ENCODE assay signal across 12 cellular contexts in the genomic region with DNA sequence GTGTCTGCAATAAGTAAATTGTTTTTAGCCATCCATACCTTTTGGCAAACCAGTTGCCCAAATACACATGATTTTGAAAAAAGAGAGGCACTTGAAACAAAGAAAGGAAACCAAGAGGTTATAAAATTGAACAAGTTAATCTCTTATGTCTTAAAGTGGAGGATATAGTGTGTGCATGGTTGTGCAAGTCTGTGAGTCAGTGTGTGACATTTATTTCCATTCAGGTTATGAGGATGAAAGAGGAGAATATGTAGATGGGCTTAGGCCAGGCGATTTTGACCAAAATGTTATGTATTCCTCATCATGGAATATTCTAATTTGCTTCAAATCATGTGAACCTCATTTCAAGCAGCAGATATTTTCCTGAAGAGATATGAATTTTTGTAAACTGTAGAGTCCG.
DNase-seq lines count a peak whose midpoint lies in the region; ATAC-seq and TF ChIP-seq lines count a peak whose summit lies in the region.
"Had no signal": no experiment of that assay in that cellular context is flagged by ENCODE, and none has a peak within 500 bp of the region (broad histone marks: within the 10 kb centered on the region; RNA-seq: fewer than 3 reads in every experiment).

No MANE protein-coding gene starts in this region.

- no peak overlapping the region for H2AK5ac ChIP-seq in mesenchymal stem cell (ENCODE audit: low read length, severe bottlenecking)

- H3K4me3 ChIP-seq in mesenchymal stem cell (ENCODE audit: insufficient read depth in 1 of 2, low read depth in 1 of 2, low read length in 2 of 2) (no peak overlapping the region), thoracic aorta (no peak overlapping the region)
- H3K4me3 ChIP-seq: BLaER1 had no signal

- no peak overlapping the region for H3K4me2 ChIP-seq in mesenchymal stem cell (ENCODE audit: low read length, poor library complexity, severe bottlenecking)
- H3K4me2 ChIP-seq: BLaER1 had no signal

- no peak overlapping the region for H3K27ac ChIP-seq in mesenchymal stem cell (ENCODE audit: low read length, poor library complexity, severe bottlenecking)
- peak overlapping the region; percentile 90 to 91 for H3K27ac ChIP-seq in thoracic aorta
- H3K27ac ChIP-seq: BLaER1 had no signal

- intact Hi-C loops in activated T-helper 1 cell treated with anti-CD3 and anti-CD28 coated beads, Interleukin-12 subunit alpha, Interleukin-12 subunit beta, Interleukin-2, Interleukin-4 antibody, amounts not matched to agents 30 ng/mL and 10 ng/mL and 1 ng/mL, durations not matched to agents 14 hours and 24 hours and 36 hours (cut with micrococcal nuclease), result no loop called here

- H3K4me3 Mint-ChIP-seq in activated T-helper 1 cell treated with anti-CD3 and anti-CD28 coated beads, Interleukin-12 subunit alpha, Interleukin-12 subunit beta, Interleukin-2, Interleukin-4 antibody, amounts not matched to agents 30 ng/mL and 10 ng/mL and 1 ng/mL, durations not matched to agents 14 hours and 24 hours and 36 hours, result no peak overlapping the region
- no peak overlapping the region for H3K4me3 Mint-ChIP-seq in chondrocyte (ENCODE audit: unreplicated experiment)
- H3K4me3 Mint-ChIP-seq: activated B cell treated with CpG ODN at 0.5 μM for 24 hours had no signal

- H4K91ac ChIP-seq in mesenchymal stem cell (ENCODE audit: low read length), result no peak overlapping the region

- peaks cover 41% of the 10 kb centered on the region for H3K36me3 Mint-ChIP-seq in activated T-helper 1 cell treated with anti-CD3 and anti-CD28 coated beads, Interleukin-12 subunit alpha, Interleukin-12 subunit beta, Interleukin-2, Interleukin-4 antibody, amounts not matched to agents 30 ng/mL and 10 ng/mL and 1 ng/mL, durations not matched to agents 14 hours and 24 hours and 36 hours (ENCODE audit: low read depth)
- H3K36me3 Mint-ChIP-seq in chondrocyte (ENCODE audit: low read depth), result peaks cover 10% of the 10 kb centered on the region

- no peak overlapping the region for H3K14ac ChIP-seq in mesenchymal stem cell (ENCODE audit: low read length in 2 of 2)

- H2BK15ac ChIP-seq in mesenchymal stem cell (ENCODE audit: low read depth, poor library complexity, severe bottlenecking), result no peak overlapping the region

- ATAC-seq in thoracic aorta (ENCODE audit: insufficient number of reproducible peaks, low FRiP score, low read depth) (no peak), HG03025 (IDR thresholded peaks at IDR 0.05; ENCODE audit: low FRiP score, unreplicated experiment) (no peak), HG02938 (IDR thresholded peaks at IDR 0.05; ENCODE audit: unreplicated experiment) (no peak), GM19455 (IDR thresholded peaks at IDR 0.05; ENCODE audit: unreplicated experiment) (no peak)

- no peaks in the 10 kb centered on the region for H3K9me3 ChIP-seq in mesenchymal stem cell (ENCODE audit: control insufficient read depth, low read length)
- no peaks in the 10 kb centered on the region for H3K9me3 ChIP-seq in thoracic aorta
- H3K9me3 ChIP-seq: BLaER1 had no signal

- peaks cover 0 to 28% of the 10 kb centered on the region in 2 experiments for H3K36me3 ChIP-seq in mesenchymal stem cell (ENCODE audit: control insufficient read depth in 1 of 2, insufficient read depth in 2 of 2, low read depth in 1 of 2, low read length in 2 of 2)
- no peaks in the 10 kb centered on the region for H3K36me3 ChIP-seq in thoracic aorta
- H3K36me3 ChIP-seq: BLaER1 had no signal

- no peak overlapping the region for H3K23ac ChIP-seq in mesenchymal stem cell (ENCODE audit: low read length in 2 of 2)

- H3K4ac ChIP-seq in mesenchymal stem cell (ENCODE audit: low read depth in 1 of 2, low read length in 2 of 2), result no peak overlapping the region

- DNase-seq in activated T-helper 1 cell treated with anti-CD3 and anti-CD28 coated beads, Interleukin-12 subunit alpha, Interleukin-12 subunit beta, Interleukin-2, Interleukin-4 antibody, amounts not matched to agents 30 ng/mL and 10 ng/mL and 1 ng/mL, durations not matched to agents 14 hours and 24 hours and 36 hours (ENCODE audit: low spot score), result no peak
- DNase-seq in chondrocyte (ENCODE audit: low spot score) (no peak), mesenchymal stem cell (peak; percentile 67), thoracic aorta (ENCODE audit: low spot score) (no peak)
- DNase-seq: activated B cell treated with CpG ODN at 0.5 μM for 24 hours, DMS79, GOT3, SW 1271 had no signal

- H3K9ac ChIP-seq in mesenchymal stem cell (ENCODE audit: low read length), result no peak overlapping the region
- H3K9ac ChIP-seq: BLaER1 had no signal

- H4K8ac ChIP-seq in mesenchymal stem cell (ENCODE audit: low read length), result no peak overlapping the region

- H3K4me1 ChIP-seq in mesenchymal stem cell (ENCODE audit: control insufficient read depth, insufficient read depth, low read depth, low read length) (peaks cover 9% of the 10 kb centered on the region), thoracic aorta (ENCODE audit: control insufficient read depth in 1 of 2, low read depth in 2 of 2) (peaks cover 18 to 63% of the 10 kb centered on the region in 2 donors)

- WGBS in mesenchymal stem cell, result 94% methylated on average over 1 of the region's 2 CpGs

- peaks cover 16% of the 10 kb centered on the region for H3K9me3 Mint-ChIP-seq in activated T-helper 1 cell treated with anti-CD3 and anti-CD28 coated beads, Interleukin-12 subunit alpha, Interleukin-12 subunit beta, Interleukin-2, Interleukin-4 antibody, amounts not matched to agents 30 ng/mL and 10 ng/mL and 1 ng/mL, durations not matched to agents 14 hours and 24 hours and 36 hours
- H3K9me3 Mint-ChIP-seq in chondrocyte (ENCODE audit: low read depth), result peaks cover 5% of the 10 kb centered on the region

- no peak overlapping the region for H2BK12ac ChIP-seq in mesenchymal stem cell (ENCODE audit: low read length in 2 of 2)

- H2BK120ac ChIP-seq in mesenchymal stem cell (ENCODE audit: low read depth, low read length), result no peak overlapping the region

- peak overlapping the region; percentile 85 for H3K27ac Mint-ChIP-seq in activated T-helper 1 cell treated with anti-CD3 and anti-CD28 coated beads, Interleukin-12 subunit alpha, Interleukin-12 subunit beta, Interleukin-2, Interleukin-4 antibody, amounts not matched to agents 30 ng/mL and 10 ng/mL and 1 ng/mL, durations not matched to agents 14 hours and 24 hours and 36 hours
- peak overlapping the region; percentile 100 for H3K27ac Mint-ChIP-seq in chondrocyte (ENCODE audit: unreplicated experiment)

- no peak overlapping the region for H2AFZ ChIP-seq in mesenchymal stem cell (ENCODE audit: low read depth, low read length)

- H3K18ac ChIP-seq in mesenchymal stem cell (ENCODE audit: low read depth in 1 of 2, low read length in 2 of 2), result no peak overlapping the region

- H3K27me3 Mint-ChIP-seq in activated T-helper 1 cell treated with anti-CD3 and anti-CD28 coated beads, Interleukin-12 subunit alpha, Interleukin-12 subunit beta, Interleukin-2, Interleukin-4 antibody, amounts not matched to agents 30 ng/mL and 10 ng/mL and 1 ng/mL, durations not matched to agents 14 hours and 24 hours and 36 hours (ENCODE audit: insufficient read depth), result peaks cover 16% of the 10 kb centered on the region
- H3K27me3 Mint-ChIP-seq in chondrocyte (ENCODE audit: low read depth), result no peaks in the 10 kb centered on the region
- H3K27me3 Mint-ChIP-seq: activated B cell treated with CpG ODN at 0.5 μM for 24 hours had no signal

- peaks cover 92% of the 10 kb centered on the region for H3K4me1 Mint-ChIP-seq in activated T-helper 1 cell treated with anti-CD3 and anti-CD28 coated beads, Interleukin-12 subunit alpha, Interleukin-12 subunit beta, Interleukin-2, Interleukin-4 antibody, amounts not matched to agents 30 ng/mL and 10 ng/mL and 1 ng/mL, durations not matched to agents 14 hours and 24 hours and 36 hours (ENCODE audit: low read depth)
- peaks cover 58% of the 10 kb centered on the region for H3K4me1 Mint-ChIP-seq in chondrocyte (ENCODE audit: low read depth)

- no peak overlapping the region for H2BK5ac ChIP-seq in mesenchymal stem cell (ENCODE audit: low read depth, low read length, poor library complexity, severe bottlenecking)

- H3K27me3 ChIP-seq in mesenchymal stem cell (ENCODE audit: control insufficient read depth in 1 of 2, insufficient read depth in 1 of 2, low read length in 2 of 2) (no peaks in the 10 kb centered on the region), thoracic aorta (replicated peaks; ENCODE audit: insufficient read depth) (no peaks in the 10 kb centered on the region)
- H3K27me3 ChIP-seq: BLaER1 had no signal

- TF ChIP-seq CTCF in chondrocyte (IDR thresholded peaks at IDR 0.05), result no peak
- no peak for TF ChIP-seq CTCF in thoracic aorta (IDR thresholded peaks at IDR 0.05)

- H3K79me1 ChIP-seq in mesenchymal stem cell (replicated peaks; ENCODE audit: low read length, poor library complexity, severe bottlenecking), result peaks cover 13% of the 10 kb centered on the region
